Comparison of ENCODE assay signal across 8 cellular contexts in the genomic region with DNA sequence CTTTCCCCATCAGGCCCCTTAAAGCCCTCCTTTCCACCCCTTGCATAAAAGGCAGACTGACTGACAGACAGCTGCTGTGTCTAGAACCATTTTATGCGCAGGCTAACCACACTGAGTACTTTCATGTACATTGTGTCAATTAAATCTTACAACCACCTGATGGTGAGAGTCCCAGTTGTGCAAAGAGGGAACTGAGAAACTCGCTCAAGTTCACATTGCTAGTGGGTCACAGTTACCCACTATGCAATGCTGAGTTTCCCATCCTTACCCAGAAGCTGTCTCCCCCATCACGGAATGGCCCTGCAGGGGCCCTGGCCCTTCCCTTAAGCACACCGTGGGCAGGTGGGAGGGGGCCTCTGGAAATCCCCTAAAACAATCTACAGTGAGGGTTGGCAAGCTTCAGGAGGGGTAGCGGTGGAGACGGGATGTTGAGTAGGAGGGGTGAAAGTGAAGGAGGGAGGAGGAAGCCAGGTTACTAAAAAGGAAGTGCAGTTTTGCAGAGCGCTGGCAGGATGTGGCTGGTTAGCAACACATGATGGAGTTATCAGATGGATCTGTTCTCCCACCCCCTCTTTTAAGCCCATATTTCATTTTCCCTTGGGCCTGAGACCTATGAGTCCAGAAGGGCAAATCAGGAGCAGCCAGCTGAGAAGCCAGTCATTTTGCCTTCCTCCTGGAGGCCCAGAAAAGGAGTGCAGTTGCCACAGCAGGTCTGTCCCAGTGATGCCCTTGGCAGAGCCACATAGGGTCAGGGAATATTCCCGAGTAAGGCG. TPM values are rescaled to one million over a fixed set of nuclear protein-coding genes. Genes with fewer than 3 reads are reported as not detected.
DNase-seq lines count a peak whose midpoint lies in the region; TF ChIP-seq lines count a peak whose summit lies in the region.

No MANE protein-coding gene starts in this region.

- DNase-seq in CD4-positive, alpha-beta memory T cell, result peak; percentile 86 to 93 (median 88)
- peak; percentile 71 for DNase-seq in GM20000 (ENCODE audit: low spot score)
- DNase-seq in HL-60 (ENCODE audit: low read depth in 1 of 2, low spot score in 1 of 2), result peak in 1 of 2 experiments; percentile 82
- DNase-seq in activated CD4-positive, alpha-beta T cell treated with anti-CD3 and anti-CD28 coated beads, Interleukin-2, amount 50 U/mL, for 48 hours, result peak; percentile 76 to 83
- DNase-seq in left kidney (ENCODE audit: low read depth, low spot score), result peak; percentile 23
- peak; percentile 71 to 91 (median 82) for DNase-seq in stimulated activated naive CD4-positive, alpha-beta T cell (lab: John Stamatoyannopoulos, UW)
- DNase-seq in NCI-H2107 (lab: John Stamatoyannopoulos, UW), result no peak
- DNase-seq in NCI-H345 (lab: John Stamatoyannopoulos, UW), result no peak

- TF ChIP-seq CTCF in GM20000 (IDR thresholded peaks at IDR 0.05; ENCODE audit: extremely low read depth, missing control alignments) (no peak), HL-60 (IDR thresholded peaks at IDR 0.05; ENCODE audit: insufficient read depth, low read length) (no peak)

- peak overlapping the region; percentile 54 to 77 for H3K4me3 ChIP-seq in CD4-positive, alpha-beta memory T cell (ENCODE audit: low read length in 2 of 2)
- peak overlapping the region; percentile 27; the same call in 1 of the 2 replicates for H3K4me3 ChIP-seq in HL-60 (replicated peaks; ENCODE audit: insufficient read depth, low read length)

- H3K4me3 Mint-ChIP-seq in CD4-positive, alpha-beta memory T cell, result peak overlapping the region; percentile 81 to 100 (median 99)

- POLR2A ChIA-PET in CD4-positive, alpha-beta memory T cell (lab: Charles Lee; ENCODE audit: partially characterized antibody), result interaction anchor here (0.6 to 17.3 kb wide), 7 partner anchors 15 to 293 kb away, joined by 4 to 702 read pairs (median 9); partner anchors contain the start of genes STARD5 and TLNRD1

- H3K27ac ChIP-seq in CD4-positive, alpha-beta memory T cell (ENCODE audit: low read depth, low read length), result peak overlapping the region; percentile 91
- H3K27ac ChIP-seq in HL-60 (replicated peaks), result peak overlapping the region; percentile 78

- H3K4me1 ChIP-seq in CD4-positive, alpha-beta memory T cell (ENCODE audit: insufficient read depth, low read length), result peaks cover 75% of the 10 kb centered on the region

- intact Hi-C loops in CD4-positive, alpha-beta memory T cell (cut with micrococcal nuclease), result loop anchor here (10.0 kb wide), 1 partner anchor 289 kb away; the partner anchor contains the start of gene TLNRD1

- no peaks in the 10 kb centered on the region for H3K27me3 ChIP-seq in CD4-positive, alpha-beta memory T cell (ENCODE audit: insufficient read depth, low read length)
- no peaks in the 10 kb centered on the region for H3K27me3 ChIP-seq in HL-60 (ENCODE audit: insufficient read depth, poor library complexity, severe bottlenecking)

- H3K4me1 Mint-ChIP-seq in CD4-positive, alpha-beta memory T cell, result peaks cover 55 to 84% (median 68%) of the 10 kb centered on the region in 4 donors

- no peaks in the 10 kb centered on the region for H3K9me3 Mint-ChIP-seq in CD4-positive, alpha-beta memory T cell

- H3K9me3 ChIP-seq in CD4-positive, alpha-beta memory T cell (ENCODE audit: control insufficient read depth in 1 of 2, low read length in 2 of 2), result no peaks in the 10 kb centered on the region

- no peaks in the 10 kb centered on the region for H3K27me3 Mint-ChIP-seq in CD4-positive, alpha-beta memory T cell

- CTCF ChIA-PET in CD4-positive, alpha-beta memory T cell (lab: Charles Lee; ENCODE audit: partially characterized antibody), result interaction anchor here (1.1 to 5.2 kb wide), 5 partner anchors 8 to 27 kb away, joined by 3 to 60 read pairs (median 12); no protein-coding TSS in a partner anchor

- H3K27ac Mint-ChIP-seq in CD4-positive, alpha-beta memory T cell, result peak overlapping the region; percentile 96 to 99 (median 98)

- peaks cover 6% of the 10 kb centered on the region for H3K36me3 ChIP-seq in CD4-positive, alpha-beta memory T cell (ENCODE audit: insufficient read depth, low read length)

- H3K36me3 Mint-ChIP-seq in CD4-positive, alpha-beta memory T cell, result peaks cover 20 to 24% of the 10 kb centered on the region in 2 donors

RNA-seq across cellular contexts. Expression of gene STARD5, which starts 30.0 kb away (rescaled TPM):
- total RNA-seq in CD4-positive, alpha-beta memory T cell, result 1 to 10 TPM; 5.0 to 8.0 TPM
- polyA plus RNA-seq in CD4-positive, alpha-beta memory T cell, result 1 to 10 TPM; 1.9 to 3.9 TPM

Comparison
In these comparisons a context has a peak if more than half of its experiments do, and no peak if none do; other contexts are left out.
1. DNase-seq: peak in CD4-positive, alpha-beta memory T cell (5 of 5), GM20000 (single experiment), activated CD4-positive, alpha-beta T cell treated with anti-CD3 and anti-CD28 coated beads, Interleukin-2, amount 50 U/mL, for 48 hours (2 of 2), left kidney (single experiment) and stimulated activated naive CD4-positive, alpha-beta T cell (6 of 6); none in NCI-H2107 (single experiment) and NCI-H345 (single experiment).